8 cellular contexts compared by ENCODE assay signal in genomic region chr19:13748169-13748884, GRCh38. TPM values are rescaled to one million over a fixed set of nuclear protein-coding genes. Genes with fewer than 3 reads are reported as not detected.
DNase-seq lines count a peak whose midpoint lies in the region; ATAC-seq and TF ChIP-seq lines count a peak whose summit lies in the region.

No MANE protein-coding gene starts in this region.

- TF ChIP-seq CTCF in epithelial cell of proximal tubule (conservative IDR thresholded peaks at IDR 0.05; ENCODE audit: low read depth, low read length) (no peak), neural progenitor cell (IDR thresholded peaks at IDR 0.05) (no peak)

- peaks cover 16% of the 10 kb centered on the region for H3K79me2 ChIP-seq in neural progenitor cell (ENCODE audit: low read depth)

- peak; percentile 48 for DNase-seq in AG20443 (ENCODE audit: low spot score)
- DNase-seq in H4 (ENCODE audit: low spot score): peak; percentile 44
- no peak for DNase-seq in epithelial cell of proximal tubule (ENCODE audit: low read depth)
- DNase-seq in neural progenitor cell (ENCODE audit: low spot score): peak; percentile 31
- DNase-seq in NCI-H1436 (lab: John Stamatoyannopoulos, UW): no peak

- peaks cover 2% of the 10 kb centered on the region for H3K36me3 Mint-ChIP-seq in T-helper 1 cell treated with Interleukin-12 subunit alpha and Interleukin-12 subunit beta and Interleukin-4 antibody, amounts not matched to agents 30 μg/mL and 1 μg/mL, for 36 hours (ENCODE audit: low read depth)
- peaks cover 4% of the 10 kb centered on the region for H3K36me3 Mint-ChIP-seq in neural progenitor cell

- no peak overlapping the region for H2AFZ ChIP-seq in neural progenitor cell (replicated peaks)

- H4K20me1 ChIP-seq in neural progenitor cell (ENCODE audit: low read depth): no peaks in the 10 kb centered on the region

- H3K4me1 ChIP-seq in neural progenitor cell: peaks cover 7% of the 10 kb centered on the region

- H3K4me3 Mint-ChIP-seq in T-helper 1 cell treated with Interleukin-12 subunit alpha and Interleukin-12 subunit beta and Interleukin-4 antibody, amounts not matched to agents 30 μg/mL and 1 μg/mL, for 36 hours: peak overlapping the region; percentile 87
- peak overlapping the region; percentile 93 for H3K4me3 Mint-ChIP-seq in neural progenitor cell

- no peaks in the 10 kb centered on the region for H3K9me3 ChIP-seq in neural progenitor cell (ENCODE audit: low read depth)

- H3K9me3 Mint-ChIP-seq in T-helper 1 cell treated with Interleukin-12 subunit alpha and Interleukin-12 subunit beta and Interleukin-4 antibody, amounts not matched to agents 30 μg/mL and 1 μg/mL, for 36 hours: peaks cover 7% of the 10 kb centered on the region
- H3K9me3 Mint-ChIP-seq in neural progenitor cell: peaks cover 6% of the 10 kb centered on the region

- peak overlapping the region; percentile 72 for H3K4me3 ChIP-seq in epithelial cell of proximal tubule (ENCODE audit: low read depth, low read length)
- H3K4me3 ChIP-seq in neural progenitor cell: peak overlapping the region; percentile 84

- H3K27me3 ChIP-seq in neural progenitor cell: no peaks in the 10 kb centered on the region

- H3F3A ChIP-seq in neural progenitor cell (ENCODE audit: low read depth): peaks cover 6% of the 10 kb centered on the region

- peak overlapping the region; percentile 68 for H3K9ac ChIP-seq in neural progenitor cell

- peaks cover 14% of the 10 kb centered on the region for H3K4me1 Mint-ChIP-seq in T-helper 1 cell treated with Interleukin-12 subunit alpha and Interleukin-12 subunit beta and Interleukin-4 antibody, amounts not matched to agents 30 μg/mL and 1 μg/mL, for 36 hours (ENCODE audit: low read depth)
- H3K4me1 Mint-ChIP-seq in neural progenitor cell: peaks cover 13% of the 10 kb centered on the region

- peak overlapping the region; percentile 93 for H3K27ac Mint-ChIP-seq in T-helper 1 cell treated with Interleukin-12 subunit alpha and Interleukin-12 subunit beta and Interleukin-4 antibody, amounts not matched to agents 30 μg/mL and 1 μg/mL, for 36 hours
- H3K27ac Mint-ChIP-seq in neural progenitor cell: no peak overlapping the region

- no peaks in the 10 kb centered on the region for H3K27me3 Mint-ChIP-seq in T-helper 1 cell treated with Interleukin-12 subunit alpha and Interleukin-12 subunit beta and Interleukin-4 antibody, amounts not matched to agents 30 μg/mL and 1 μg/mL, for 36 hours (ENCODE audit: low read depth)
- H3K27me3 Mint-ChIP-seq in neural progenitor cell (ENCODE audit: insufficient read depth, low read depth): peaks cover 3% of the 10 kb centered on the region

- ATAC-seq in GM18502 (IDR thresholded peaks at IDR 0.05; ENCODE audit: poor library complexity, unreplicated experiment) (no peak), GM19023 (IDR thresholded peaks at IDR 0.05; ENCODE audit: unreplicated experiment) (no peak)

- H3K36me3 ChIP-seq in neural progenitor cell: no peaks in the 10 kb centered on the region

- no peak overlapping the region for H3K27ac ChIP-seq in neural progenitor cell

- H3K4me2 ChIP-seq in neural progenitor cell: peak overlapping the region; percentile 89

RNA-seq across cellular contexts. Expression of gene MRI1, which starts 16.0 kb away (rescaled TPM):
- 19.8 and 31.9 TPM in 2 replicates for total RNA-seq in H4 (2014; rRNA removed; shearing (Covaris generic))
- total RNA-seq in epithelial cell of proximal tubule (47.8 and 63.0 TPM in 2 replicates), neural progenitor cell (ENCODE audit: low replicate concordance) (6.3 and 22.5 TPM in 2 replicates)

RNA-seq across cellular contexts. Expression of gene C19orf53, which starts 25.9 kb away (rescaled TPM):
- 306 and 385 TPM in 2 replicates for total RNA-seq in H4 (2014; rRNA removed; shearing (Covaris generic))
- total RNA-seq in epithelial cell of proximal tubule (197 and 200 TPM in 2 replicates), neural progenitor cell (ENCODE audit: low replicate concordance) (88.2 and 95.6 TPM in 2 replicates)

RNA-seq across cellular contexts. Expression of gene ZSWIM4, which starts 46.9 kb away (rescaled TPM):
- total RNA-seq in H4 (2014; rRNA removed; shearing (Covaris generic)): 1.3 and 5.7 TPM in 2 replicates
- total RNA-seq in epithelial cell of proximal tubule: 9.4 and 13.5 TPM in 2 replicates
- 6.7 and 20.4 TPM in 2 replicates for total RNA-seq in neural progenitor cell (ENCODE audit: low replicate concordance)

Comparison
In these comparisons a context has a peak if more than half of its experiments do, and no peak if none do; other contexts are left out.
1. DNase-seq: peak in AG20443 (single experiment), H4 (single experiment) and neural progenitor cell (single experiment); none in epithelial cell of proximal tubule (single experiment) and NCI-H1436 (single experiment).